Comparison of ENCODE assay signal across 18 cellular contexts in the genomic region with DNA sequence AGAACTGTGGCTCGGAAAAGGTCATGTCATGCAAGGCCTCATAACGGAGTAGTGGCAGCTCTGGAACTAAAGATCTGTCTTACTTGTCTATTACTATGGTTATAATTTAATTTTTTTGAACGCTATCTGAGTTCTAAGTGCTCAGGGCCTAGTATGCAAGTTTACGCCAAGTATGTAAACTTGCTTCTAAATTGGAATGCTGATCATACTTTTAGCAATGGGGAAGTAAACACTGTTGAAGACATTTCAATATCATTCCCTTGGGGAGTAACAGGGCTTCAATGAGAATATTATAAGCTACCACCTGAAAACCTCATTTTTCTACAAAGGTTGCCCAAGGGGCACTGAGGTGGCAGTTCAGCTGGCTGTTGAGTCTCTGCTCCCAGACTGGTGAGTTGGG.
DNase-seq lines count a peak whose midpoint lies in the region; ATAC-seq and TF ChIP-seq lines count a peak whose summit lies in the region.
"Had no signal": no experiment of that assay in that cellular context is flagged by ENCODE, and none has a peak within 500 bp of the region (broad histone marks: within the 10 kb centered on the region; RNA-seq: fewer than 3 reads in every experiment).

No MANE protein-coding gene starts in this region.

- intact Hi-C loops in sciatic nerve (cut with DNase I), result no loop called here

- no peak overlapping the region for H3K9ac ChIP-seq in BLaER1 treated with 17β-estradiol and CSF1 and Interleukin-3, amounts not matched to agents 10 nM and 100 nM
- H3K9ac ChIP-seq in neural progenitor cell, result no peak overlapping the region

- peaks cover 79 to 100% (median 99%) of the 10 kb centered on the region in 11 experiments for H4K20me1 ChIP-seq in BLaER1 treated with 17β-estradiol and CSF1 and Interleukin-3, amounts not matched to agents 10 nM and 100 nM
- peaks cover 13% of the 10 kb centered on the region for H4K20me1 ChIP-seq in neural progenitor cell (ENCODE audit: low read depth)

- peaks cover 5 to 40% (median 9%) of the 10 kb centered on the region in 11 experiments; a peak in 19 of 22 replicates for H3K36me3 ChIP-seq in BLaER1 treated with 17β-estradiol and CSF1 and Interleukin-3, amounts not matched to agents 10 nM and 100 nM
- H3K36me3 ChIP-seq in neural progenitor cell, result no peaks in the 10 kb centered on the region

- H2AFZ ChIP-seq in neural progenitor cell (replicated peaks), result no peak overlapping the region

- no peaks in the 10 kb centered on the region for H3K27me3 Mint-ChIP-seq in T-helper 17 cell
- no peaks in the 10 kb centered on the region for H3K27me3 Mint-ChIP-seq in neural progenitor cell (ENCODE audit: insufficient read depth, low read depth)
- no peaks in the 10 kb centered on the region for H3K27me3 Mint-ChIP-seq in stimulated activated memory B cell treated with anti-CD40 and anti-IgM and Interleukin-4, amounts not matched to agents 10 μg/mL and 1 μg/mL and 100 μg/mL, for 72 hours

- H3K27ac Mint-ChIP-seq in T-helper 17 cell, result peak overlapping the region; percentile 29
- no peak overlapping the region for H3K27ac Mint-ChIP-seq in neural progenitor cell
- H3K27ac Mint-ChIP-seq in stimulated activated memory B cell treated with anti-CD40 and anti-IgM and Interleukin-4, amounts not matched to agents 10 μg/mL and 1 μg/mL and 100 μg/mL, for 72 hours, result peak overlapping the region; percentile 12
- H3K27ac Mint-ChIP-seq: CD14-positive monocyte; CD8-positive, alpha-beta T cell; H9 had no signal

- peak overlapping the region in 6 of 11 experiments; percentile 27 to 43 (median 34); a peak in 6 of 22 replicates for H3K4me2 ChIP-seq in BLaER1 treated with 17β-estradiol and CSF1 and Interleukin-3, amounts not matched to agents 10 nM and 100 nM
- peak overlapping the region; percentile 78 for H3K4me2 ChIP-seq in neural progenitor cell

- peaks cover 0 to 6% (median 0%) of the 10 kb centered on the region in 11 experiments; a peak in 4 of 22 replicates for H3K27me3 ChIP-seq in BLaER1 treated with 17β-estradiol and CSF1 and Interleukin-3, amounts not matched to agents 10 nM and 100 nM
- H3K27me3 ChIP-seq in neural progenitor cell, result no peaks in the 10 kb centered on the region

- H3K4me3 ChIP-seq in BLaER1 treated with 17β-estradiol and CSF1 and Interleukin-3, amounts not matched to agents 10 nM and 100 nM, result no peak overlapping the region
- H3K4me3 ChIP-seq in neural progenitor cell, result no peak overlapping the region
- H3K4me3 ChIP-seq: K562 had no signal

- peaks cover 34% of the 10 kb centered on the region for H3K79me2 ChIP-seq in neural progenitor cell (ENCODE audit: low read depth)

- DNase-seq in T-helper 17 cell, result no peak
- DNase-seq in neural progenitor cell (ENCODE audit: low spot score), result no peak
- DNase-seq in sciatic nerve (ENCODE audit: low spot score), result no peak
- DNase-seq in stimulated activated CD4-positive, alpha-beta T cell treated with anti-CD3 and anti-CD28 coated beads, Interleukin-15, amount 100 ng/mL, for 24 hours, result no peak
- DNase-seq: ACHN; CD8-positive, alpha-beta T cell; COR-L47; DMS153; DMS79 treated with DMSO at 0.1 percent for 48 hours; EL; GOT3; H9 had no signal

- no peaks in the 10 kb centered on the region for H3K36me3 Mint-ChIP-seq in T-helper 17 cell (ENCODE audit: low read depth)
- peaks cover 6% of the 10 kb centered on the region for H3K36me3 Mint-ChIP-seq in neural progenitor cell
- peaks cover 7% of the 10 kb centered on the region for H3K36me3 Mint-ChIP-seq in stimulated activated memory B cell treated with anti-CD40 and anti-IgM and Interleukin-4, amounts not matched to agents 10 μg/mL and 1 μg/mL and 100 μg/mL, for 72 hours

- no peaks in the 10 kb centered on the region for H3K9me3 ChIP-seq in BLaER1 treated with 17β-estradiol and CSF1 and Interleukin-3, amounts not matched to agents 10 nM and 100 nM (replicated peaks in 1 of 11)
- no peaks in the 10 kb centered on the region for H3K9me3 ChIP-seq in T-helper 17 cell (ENCODE audit: control insufficient read depth, low read length, poor library complexity, severe bottlenecking)
- H3K9me3 ChIP-seq in neural progenitor cell (ENCODE audit: low read depth), result no peaks in the 10 kb centered on the region

- H3K9me3 Mint-ChIP-seq in neural progenitor cell, result no peaks in the 10 kb centered on the region
- H3K9me3 Mint-ChIP-seq in stimulated activated memory B cell treated with anti-CD40 and anti-IgM and Interleukin-4, amounts not matched to agents 10 μg/mL and 1 μg/mL and 100 μg/mL, for 72 hours, result no peaks in the 10 kb centered on the region
- H3K9me3 Mint-ChIP-seq: CD14-positive monocyte; CD8-positive, alpha-beta T cell had no signal

- TF ChIP-seq CTCF in neural progenitor cell (IDR thresholded peaks at IDR 0.05), result no peak

- no peak overlapping the region for H3K27ac ChIP-seq in BLaER1 treated with 17β-estradiol and CSF1 and Interleukin-3, amounts not matched to agents 10 nM and 100 nM
- H3K27ac ChIP-seq in neural progenitor cell, result no peak overlapping the region
- H3K27ac ChIP-seq: HL-60 had no signal

- ATAC-seq in T-helper 17 cell, result no peak
- no peak for ATAC-seq in stimulated activated memory B cell treated with anti-CD40 and anti-IgM and Interleukin-4, amounts not matched to agents 10 μg/mL and 1 μg/mL and 100 μg/mL, for 72 hours
- ATAC-seq in sciatic nerve, result no peak
- ATAC-seq in HG03354 (IDR thresholded peaks at IDR 0.05; ENCODE audit: poor library complexity, severe bottlenecking, unreplicated experiment), result no peak
- ATAC-seq: CD8-positive, alpha-beta T cell; K562 had no signal

- H3F3A ChIP-seq in neural progenitor cell (ENCODE audit: low read depth), result peaks cover 38% of the 10 kb centered on the region

- H3K4me1 Mint-ChIP-seq in T-helper 17 cell (peaks cover 10% of the 10 kb centered on the region), neural progenitor cell (peaks cover 42% of the 10 kb centered on the region)
- peaks cover 33% of the 10 kb centered on the region for H3K4me1 Mint-ChIP-seq in stimulated activated memory B cell treated with anti-CD40 and anti-IgM and Interleukin-4, amounts not matched to agents 10 μg/mL and 1 μg/mL and 100 μg/mL, for 72 hours

- H3K4me1 ChIP-seq in BLaER1 treated with 17β-estradiol and CSF1 and Interleukin-3, amounts not matched to agents 10 nM and 100 nM, result peaks cover 9 to 41% (median 30%) of the 10 kb centered on the region in 10 experiments; a peak in 17 of 20 replicates
- peaks cover 58% of the 10 kb centered on the region for H3K4me1 ChIP-seq in neural progenitor cell

- H3K4me3 Mint-ChIP-seq in T-helper 17 cell (no peak overlapping the region), neural progenitor cell (no peak overlapping the region)
- H3K4me3 Mint-ChIP-seq in stimulated activated memory B cell treated with anti-CD40 and anti-IgM and Interleukin-4, amounts not matched to agents 10 μg/mL and 1 μg/mL and 100 μg/mL, for 72 hours, result no peak overlapping the region
- H3K4me3 Mint-ChIP-seq: CD14-positive monocyte; CD8-positive, alpha-beta T cell; H9 had no signal
